In genomic region chr11:114164546-114164945, GRCh38 we compare ENCODE assay signal across 14 cellular contexts.
A peak's percentile ranks its signal among the peaks of the same experiment; 100 is the strongest.
DNase-seq lines count a peak whose midpoint lies in the region; ATAC-seq and TF ChIP-seq lines count a peak whose summit lies in the region.
"Had no signal": no experiment of that assay in that cellular context is flagged by ENCODE, and none has a peak within 500 bp of the region (broad histone marks: within the 10 kb centered on the region; RNA-seq: fewer than 3 reads in every experiment).

No MANE protein-coding gene starts in this region.

- peaks cover 97% of the 10 kb centered on the region for H3K4me1 Mint-ChIP-seq in CD14-positive monocyte
- peaks cover 69% of the 10 kb centered on the region for H3K4me1 Mint-ChIP-seq in activated T-helper 2 cell treated with anti-CD3 and anti-CD28 coated beads, Interferon-gamma antibody, Interleukin-2, Interleukin-4, amounts not matched to agents 10 μg/mL and 5 μg/mL and 100 μg/mL, durations not matched to agents 14 hours and 24 hours and 36 hours (ENCODE audit: low read depth)
- peaks cover 73 to 74% of the 10 kb centered on the region in 2 donors for H3K4me1 Mint-ChIP-seq in effector memory CD8-positive, alpha-beta T cell (ENCODE audit: low read depth in 2 of 2)

- peaks cover 0 to 5% (median 2%) of the 10 kb centered on the region in 7 donors for H3K9me3 Mint-ChIP-seq in CD14-positive monocyte
- H3K9me3 Mint-ChIP-seq in activated T-helper 2 cell treated with anti-CD3 and anti-CD28 coated beads, Interferon-gamma antibody, Interleukin-2, Interleukin-4, amounts not matched to agents 10 μg/mL and 5 μg/mL and 100 μg/mL, durations not matched to agents 14 hours and 24 hours and 36 hours, result no peaks in the 10 kb centered on the region
- H3K9me3 Mint-ChIP-seq in effector memory CD8-positive, alpha-beta T cell, result no peaks in the 10 kb centered on the region
- H3K9me3 Mint-ChIP-seq: mesothelial cell of epicardium; stimulated activated naive CD8-positive, alpha-beta T cell treated with anti-CD3 and anti-CD28 coated beads, Interleukin-15, Interleukin-2, amounts not matched to agents 100 ng/mL and 50 ng/mL, for 24 hours had no signal

- H3K27me3 ChIP-seq in left lung (no peaks in the 10 kb centered on the region), skeletal muscle satellite cell (ENCODE audit: control insufficient read depth, insufficient read depth, low read length) (no peaks in the 10 kb centered on the region)

- H3K27me3 Mint-ChIP-seq in CD14-positive monocyte (ENCODE audit: low read depth in 3 of 3), result peaks cover 3 to 9% (median 5%) of the 10 kb centered on the region in 3 donors
- H3K27me3 Mint-ChIP-seq in activated T-helper 2 cell treated with anti-CD3 and anti-CD28 coated beads, Interferon-gamma antibody, Interleukin-2, Interleukin-4, amounts not matched to agents 10 μg/mL and 5 μg/mL and 100 μg/mL, durations not matched to agents 14 hours and 24 hours and 36 hours (ENCODE audit: low read depth), result no peaks in the 10 kb centered on the region
- H3K27me3 Mint-ChIP-seq in effector memory CD8-positive, alpha-beta T cell, result no peaks in the 10 kb centered on the region
- H3K27me3 Mint-ChIP-seq: stimulated activated naive CD8-positive, alpha-beta T cell treated with anti-CD3 and anti-CD28 coated beads, Interleukin-15, Interleukin-2, amounts not matched to agents 100 ng/mL and 50 ng/mL, for 24 hours had no signal

- H3K4me3 ChIP-seq in left lung, result no peak overlapping the region
- H3K4me3 ChIP-seq in skeletal muscle satellite cell (ENCODE audit: low read length), result peak overlapping the region; percentile 2

- TF ChIP-seq CTCF in CD14-positive monocyte (IDR thresholded peaks at IDR 0.05) (no peak), left lung (IDR thresholded peaks at IDR 0.05) (no peak)

- peak overlapping the region; percentile 66 to 90 (median 83) for H3K27ac Mint-ChIP-seq in CD14-positive monocyte
- peak overlapping the region; percentile 9 for H3K27ac Mint-ChIP-seq in activated T-helper 2 cell treated with anti-CD3 and anti-CD28 coated beads, Interferon-gamma antibody, Interleukin-2, Interleukin-4, amounts not matched to agents 10 μg/mL and 5 μg/mL and 100 μg/mL, durations not matched to agents 14 hours and 24 hours and 36 hours
- H3K27ac Mint-ChIP-seq in effector memory CD8-positive, alpha-beta T cell, result peak overlapping the region in 1 of 2 donors; percentile 20
- H3K27ac Mint-ChIP-seq: stimulated activated naive CD8-positive, alpha-beta T cell treated with anti-CD3 and anti-CD28 coated beads, Interleukin-15, Interleukin-2, amounts not matched to agents 100 ng/mL and 50 ng/mL, for 24 hours had no signal

- ATAC-seq in left lung, result no peak
- no peak for ATAC-seq in effector memory CD8-positive, alpha-beta T cell (replicated peaks)

- no peak for DNase-seq in CD14-positive monocyte (ENCODE audit: low spot score)
- DNase-seq in activated T-helper 2 cell treated with anti-CD3 and anti-CD28 coated beads, Interferon-gamma antibody, Interleukin-2, Interleukin-4, amounts not matched to agents 10 μg/mL and 5 μg/mL and 100 μg/mL, durations not matched to agents 14 hours and 24 hours and 36 hours (ENCODE audit: low spot score), result no peak
- no peak for DNase-seq in left lung
- DNase-seq in effector memory CD8-positive, alpha-beta T cell, result no peak
- DNase-seq in activated CD4-positive, CD25-positive, alpha-beta regulatory T cell treated with anti-CD3 and anti-CD28 coated beads, Interleukin-2, amount 50 U/mL, for 72 hours, result no peak
- DNase-seq in hepatic stellate cell (ENCODE audit: low spot score), result no peak
- DNase-seq in NCI-H2029 treated with DMSO at 0.1 percent for 48 hours (lab: John Stamatoyannopoulos, UW), result no peak
- DNase-seq: Calu3; KBM-7; OCI-M1; stimulated activated CD4-positive, alpha-beta T cell treated with anti-CD3 and anti-CD28 coated beads, Interleukin-1b, Interleukin-23, amount 100 ng/mL, for 48 hours had no signal

- H3K4me1 ChIP-seq in left lung (peaks cover 89 to 99% of the 10 kb centered on the region in 2 donors), skeletal muscle satellite cell (ENCODE audit: control insufficient read depth, insufficient read depth, low read length) (peaks cover 90% of the 10 kb centered on the region)

- H3K9me3 ChIP-seq in left lung (no peaks in the 10 kb centered on the region), skeletal muscle satellite cell (replicated peaks; ENCODE audit: low read length) (no peaks in the 10 kb centered on the region)

- H3K27ac ChIP-seq in left lung, result peak overlapping the region; percentile 75 to 84

- H3K36me3 ChIP-seq in left lung, result no peaks in the 10 kb centered on the region
- peaks cover 9% of the 10 kb centered on the region for H3K36me3 ChIP-seq in skeletal muscle satellite cell (ENCODE audit: insufficient read depth, low read length)

- peak overlapping the region; percentile 95 for H3K9ac ChIP-seq in skeletal muscle satellite cell (ENCODE audit: low read depth, low read length)

- intact Hi-C loops in CD14-positive monocyte (cut with micrococcal nuclease), result loop anchor here in 1 of 2 donors (5.0 kb wide), 1 partner anchor 87 kb away; no protein-coding TSS in a partner anchor
- intact Hi-C loops in activated T-helper 2 cell treated with anti-CD3 and anti-CD28 coated beads, Interferon-gamma antibody, Interleukin-2, Interleukin-4, amounts not matched to agents 10 μg/mL and 5 μg/mL and 100 μg/mL, durations not matched to agents 14 hours and 24 hours and 36 hours (cut with micrococcal nuclease), result loop anchor here (10.0 kb wide), 2 partner anchors 50 to 60 kb away; no protein-coding TSS in a partner anchor
- intact Hi-C loops in left lung (cut with DNase I), result loop anchor here in 1 of 2 donors (10.0 kb wide), 1 partner anchor 100 kb away; no protein-coding TSS in a partner anchor

- peak overlapping the region; percentile 77 for H3K4me2 ChIP-seq in skeletal muscle satellite cell (ENCODE audit: low read length)

- peaks cover 13 to 14% of the 10 kb centered on the region in 2 donors for H3K36me3 Mint-ChIP-seq in CD14-positive monocyte
- no peaks in the 10 kb centered on the region for H3K36me3 Mint-ChIP-seq in activated T-helper 2 cell treated with anti-CD3 and anti-CD28 coated beads, Interferon-gamma antibody, Interleukin-2, Interleukin-4, amounts not matched to agents 10 μg/mL and 5 μg/mL and 100 μg/mL, durations not matched to agents 14 hours and 24 hours and 36 hours (ENCODE audit: low read depth)
- peaks cover 32% of the 10 kb centered on the region for H3K36me3 Mint-ChIP-seq in effector memory CD8-positive, alpha-beta T cell (ENCODE audit: insufficient read depth)
- H3K36me3 Mint-ChIP-seq: mesothelial cell of epicardium had no signal

- peak overlapping the region in 1 of 2 donors; percentile 68 for H3K4me3 Mint-ChIP-seq in CD14-positive monocyte
- H3K4me3 Mint-ChIP-seq in activated T-helper 2 cell treated with anti-CD3 and anti-CD28 coated beads, Interferon-gamma antibody, Interleukin-2, Interleukin-4, amounts not matched to agents 10 μg/mL and 5 μg/mL and 100 μg/mL, durations not matched to agents 14 hours and 24 hours and 36 hours (ENCODE audit: low read depth), result no peak overlapping the region
- H3K4me3 Mint-ChIP-seq in effector memory CD8-positive, alpha-beta T cell, result no peak overlapping the region
- H3K4me3 Mint-ChIP-seq: mesothelial cell of epicardium; stimulated activated naive CD8-positive, alpha-beta T cell treated with anti-CD3 and anti-CD28 coated beads, Interleukin-15, Interleukin-2, amounts not matched to agents 100 ng/mL and 50 ng/mL, for 24 hours had no signal
